ENCODE assay signal across 1 cellular context in the genomic region with DNA sequence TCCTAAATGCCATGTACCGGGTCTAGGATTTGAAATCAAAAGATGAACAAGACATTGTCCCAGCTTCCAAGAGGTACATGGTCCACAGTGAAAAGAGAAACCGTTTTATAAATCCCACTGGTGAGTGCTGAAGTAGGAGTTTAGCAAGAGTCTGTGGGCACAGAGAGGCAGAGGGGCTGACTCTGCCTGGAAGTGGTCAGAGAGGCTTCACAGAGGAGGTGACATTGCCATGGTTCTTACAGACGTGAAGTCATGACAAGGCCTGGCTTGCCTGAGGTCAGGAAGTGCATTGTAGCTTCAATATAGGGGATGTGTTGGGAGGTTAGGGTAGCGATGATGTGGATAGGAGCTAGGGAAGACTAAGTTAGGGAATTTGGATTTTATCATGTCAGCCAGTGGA.
TF ChIP-seq lines count a peak whose summit lies in the region.

No MANE protein-coding gene starts in this region.

TF ChIP-seq in IMR-90, 13 proteins besides CTCF, POLR2A, EP300 and RAD21:
- TF ChIP-seq CEBPB (IDR thresholded peaks at IDR 0.05; ENCODE audit: low read depth, low read length) (no peak), NFE2L2 (IDR thresholded peaks at IDR 0.05; ENCODE audit: low read depth, low read length) (no peak), RFX5 (IDR thresholded peaks at IDR 0.05; ENCODE audit: low read depth, low read length) (no peak), BHLHE40 (IDR thresholded peaks at IDR 0.05; ENCODE audit: low read depth, low read length) (no peak), ELK1 (IDR thresholded peaks at IDR 0.05; ENCODE audit: borderline replicate concordance, low read depth, low read length) (no peak), MAZ (IDR thresholded peaks at IDR 0.05; ENCODE audit: borderline replicate concordance, low read depth, low read length) (no peak), CHD1 (IDR thresholded peaks at IDR 0.05; ENCODE audit: low read depth, low read length) (no peak), RCOR1 (IDR thresholded peaks at IDR 0.05; ENCODE audit: insufficient replicate concordance, low read length) (no peak), FOS (IDR thresholded peaks at IDR 0.05; ENCODE audit: low read depth, low read length) (no peak), MAFK (IDR thresholded peaks at IDR 0.05; ENCODE audit: low read depth, low read length) (no peak), MXI1 (IDR thresholded peaks at IDR 0.05; ENCODE audit: borderline replicate concordance, low read depth, low read length) (no peak), USF2 (IDR thresholded peaks at IDR 0.05; ENCODE audit: low read depth, low read length) (no peak), SMC3 (IDR thresholded peaks at IDR 0.05; ENCODE audit: low read depth, low read length) (no peak)
